In the genomic region with DNA sequence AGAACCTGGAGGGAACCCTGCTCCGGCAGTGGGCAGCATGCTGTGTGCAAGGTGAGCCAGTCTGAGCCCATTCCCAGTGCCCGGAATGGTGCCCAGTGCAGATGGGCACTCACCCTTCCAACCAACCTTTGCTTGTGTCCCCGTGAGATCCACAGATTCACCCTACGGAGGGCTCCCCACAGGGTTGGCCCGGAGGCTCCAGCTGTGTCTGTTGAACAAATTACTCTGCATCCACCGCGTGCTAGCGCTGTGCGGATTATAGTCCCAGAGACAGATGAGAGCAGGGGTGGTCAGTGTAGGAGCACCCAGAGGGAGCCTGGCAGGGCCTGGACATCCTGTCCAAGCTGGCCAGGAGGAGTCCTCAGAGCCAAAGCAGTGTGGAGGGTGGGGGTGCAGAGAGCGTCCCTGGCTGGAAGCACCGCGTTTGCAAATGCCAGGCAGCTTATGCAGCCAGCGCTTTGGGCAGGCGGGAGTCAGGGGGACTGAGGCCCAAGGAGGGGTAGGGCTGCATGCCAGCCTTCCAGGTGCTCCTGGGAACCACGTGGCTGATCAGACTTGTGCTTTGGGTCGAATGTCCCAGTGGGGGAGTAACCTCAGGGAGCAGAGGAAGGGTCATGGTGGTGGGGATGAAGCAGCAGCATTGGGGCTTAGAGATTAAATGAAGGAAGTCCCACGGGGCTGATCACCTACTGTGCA, we compare ENCODE assay signal across 10 cellular contexts.
DNase-seq lines count a peak whose midpoint lies in the region; ATAC-seq and TF ChIP-seq lines count a peak whose summit lies in the region.
"Had no signal": no experiment of that assay in that cellular context is flagged by ENCODE, and none has a peak within 500 bp of the region (broad histone marks: within the 10 kb centered on the region; RNA-seq: fewer than 3 reads in every experiment).

No MANE protein-coding gene starts in this region.

- no peak overlapping the region for H3K4me3 ChIP-seq in CD8-positive, alpha-beta T cell (ENCODE audit: low read depth, low read length)
- H3K4me3 ChIP-seq in Peyer's patch: no peak overlapping the region
- H3K4me3 ChIP-seq: SJCRH30 had no signal

- POLR2A ChIA-PET in CD8-positive, alpha-beta T cell (lab: Charles Lee): no interaction called here

- H3K9me3 Mint-ChIP-seq in CD8-positive, alpha-beta T cell: no peaks in the 10 kb centered on the region

- no peak for TF ChIP-seq POLR2A in Peyer's patch (IDR thresholded peaks at IDR 0.05)

- no peaks in the 10 kb centered on the region for H3K27me3 Mint-ChIP-seq in CD8-positive, alpha-beta T cell (ENCODE audit: low read depth)

- H3K36me3 ChIP-seq in CD8-positive, alpha-beta T cell (ENCODE audit: insufficient read depth, low read length): no peaks in the 10 kb centered on the region
- no peaks in the 10 kb centered on the region for H3K36me3 ChIP-seq in Peyer's patch
- H3K36me3 ChIP-seq: SJCRH30 had no signal

- no peaks in the 10 kb centered on the region for H3K9me3 ChIP-seq in CD8-positive, alpha-beta T cell (ENCODE audit: low read length)
- H3K9me3 ChIP-seq in Peyer's patch: no peaks in the 10 kb centered on the region
- H3K9me3 ChIP-seq: SJCRH30 had no signal

- H3K4me3 Mint-ChIP-seq in CD8-positive, alpha-beta T cell: peak overlapping the region; percentile 22

- H3K4me1 ChIP-seq in CD8-positive, alpha-beta T cell (ENCODE audit: insufficient read depth, low read length): peaks cover 28% of the 10 kb centered on the region
- peaks cover 0 to 33% (median 18%) of the 10 kb centered on the region in 4 donors for H3K4me1 ChIP-seq in Peyer's patch
- H3K4me1 ChIP-seq: SJCRH30 had no signal

- H3K4me1 Mint-ChIP-seq in CD8-positive, alpha-beta T cell (ENCODE audit: low read depth): peaks cover 29% of the 10 kb centered on the region

- no peak for TF ChIP-seq CTCF in CD8-positive, alpha-beta T cell (IDR thresholded peaks at IDR 0.05)
- no peak for TF ChIP-seq CTCF in Peyer's patch (IDR thresholded peaks at IDR 0.05)

- CTCF ChIA-PET in CD8-positive, alpha-beta T cell (lab: Charles Lee): interaction anchor here (12.5 kb wide), 1 partner anchor 102 kb away, joined by 292 read pairs; no protein-coding TSS in a partner anchor

- no peaks in the 10 kb centered on the region for H3K27me3 ChIP-seq in CD8-positive, alpha-beta T cell (ENCODE audit: insufficient read depth, low read length)
- no peaks in the 10 kb centered on the region for H3K27me3 ChIP-seq in Peyer's patch

- peak in 2 of 7 experiments; percentile 1 to 45 for DNase-seq in CD8-positive, alpha-beta T cell
- peak; percentile 12 to 52 (median 46) for DNase-seq in Peyer's patch
- DNase-seq in head of caudate nucleus: peak in 28 of 42 donors; percentile 0 to 31 (median 8)
- peak in 9 of 10 donors; percentile 4 to 71 (median 12) for DNase-seq in posterior cingulate gyrus
- DNase-seq in effector CD4-positive, alpha-beta T cell: no peak
- DNase-seq in NCI-H226: no peak
- DNase-seq in NCI-H2107 (lab: John Stamatoyannopoulos, UW): no peak
- DNase-seq: DMS53 had no signal

- intact Hi-C loops in CD8-positive, alpha-beta T cell (cut with DNase I, micrococcal nuclease): no loop called here
- intact Hi-C loops in head of caudate nucleus (cut with DNase I): no loop called here
- intact Hi-C loops in posterior cingulate gyrus (cut with DNase I): no loop called here

- no peak for ATAC-seq in CD8-positive, alpha-beta T cell
- no peak for ATAC-seq in HG02938 (IDR thresholded peaks at IDR 0.05; ENCODE audit: unreplicated experiment)

- H3K27ac ChIP-seq in CD8-positive, alpha-beta T cell (ENCODE audit: low read depth, low read length): no peak overlapping the region
- H3K27ac ChIP-seq in Peyer's patch: peak overlapping the region in 1 of 4 donors; percentile 79
- H3K27ac ChIP-seq: SJCRH30 had no signal

- no peak overlapping the region for H3K27ac Mint-ChIP-seq in CD8-positive, alpha-beta T cell

- peaks cover 10% of the 10 kb centered on the region for H3K36me3 Mint-ChIP-seq in CD8-positive, alpha-beta T cell

Comparison
In these comparisons a context has a peak if more than half of its experiments do, and no peak if none do; other contexts are left out.
1. DNase-seq: peak in Peyer's patch (3 of 3), head of caudate nucleus (28 of 42) and posterior cingulate gyrus (9 of 10); none in effector CD4-positive, alpha-beta T cell (single experiment), NCI-H226 (single experiment) and NCI-H2107 (single experiment).